23 cellular contexts compared by ENCODE assay signal in genomic region chr4:29459926-29460325, GRCh38.
"Had no signal": no experiment of that assay in that cellular context is flagged by ENCODE, and none has a peak within 500 bp of the region (broad histone marks: within the 10 kb centered on the region; RNA-seq: fewer than 3 reads in every experiment).

No MANE protein-coding gene starts in this region.

- H3K9ac ChIP-seq: SK-N-SH had no signal

- ATAC-seq: activated CD4-positive, CD25-positive, alpha-beta regulatory T cell treated with anti-CD3 and anti-CD28 coated beads, Interleukin-2, amount 50 U/mL, for 24 hours; activated CD8-positive, alpha-beta T cell treated with anti-CD3 and anti-CD28 coated beads, Interleukin-2, amount 10 ng/mL, durations not matched to agents 7 days and 5 days had no signal

- H3K27ac ChIP-seq: ascending aorta, Peyer's patch, RWPE1, SJCRH30 had no signal

- H3K4me2 ChIP-seq: SK-N-SH had no signal

- H3K4me1 ChIP-seq: ascending aorta, Peyer's patch, SJCRH30 had no signal

- H3K9me2 ChIP-seq: SK-N-SH had no signal

- H3K4me3 ChIP-seq: ascending aorta, Peyer's patch, SJCRH30 had no signal

- DNase-seq: activated CD4-positive, alpha-beta T cell treated with anti-CD3 and anti-CD28 coated beads for 4 hours; activated CD8-positive, alpha-beta memory T cell treated with anti-CD3 and anti-CD28 coated beads, Interleukin-2, amount 50 U/mL, for 48 hours; activated CD8-positive, alpha-beta T cell treated with anti-CD3 and anti-CD28 coated beads, Interleukin-2, amount 10 ng/mL, durations not matched to agents 7 days and 5 days; activated naive CD4-positive, alpha-beta T cell; activated T-cell treated with anti-CD3 and anti-CD28 coated beads, Interleukin-2, amount 50 U/mL, for 1 hour; amniotic stem cell; Karpas-422; NCI-H1048; NCI-H1417; NCI-H1930; NCI-H2171; NCI-H2227 treated with DMSO at 0.1 percent for 48 hours; NCI-H526; NCI-H774; NK-92 treated with Interleukin-12 subunit alpha and Interleukin-12 subunit beta, amount 100 ng/mL, for 24 hours; Peyer's patch; Right ventricle myocardium superior; SJCRH30; SK-N-SH; SW 1271 had no signal

- H3K27me3 ChIP-seq: ascending aorta, Peyer's patch, SJCRH30 had no signal

- H3K9me3 ChIP-seq: ascending aorta, Peyer's patch, SJCRH30, SK-N-SH had no signal

- H3K36me3 ChIP-seq: ascending aorta, Peyer's patch, SJCRH30 had no signal
